In the genomic region with DNA sequence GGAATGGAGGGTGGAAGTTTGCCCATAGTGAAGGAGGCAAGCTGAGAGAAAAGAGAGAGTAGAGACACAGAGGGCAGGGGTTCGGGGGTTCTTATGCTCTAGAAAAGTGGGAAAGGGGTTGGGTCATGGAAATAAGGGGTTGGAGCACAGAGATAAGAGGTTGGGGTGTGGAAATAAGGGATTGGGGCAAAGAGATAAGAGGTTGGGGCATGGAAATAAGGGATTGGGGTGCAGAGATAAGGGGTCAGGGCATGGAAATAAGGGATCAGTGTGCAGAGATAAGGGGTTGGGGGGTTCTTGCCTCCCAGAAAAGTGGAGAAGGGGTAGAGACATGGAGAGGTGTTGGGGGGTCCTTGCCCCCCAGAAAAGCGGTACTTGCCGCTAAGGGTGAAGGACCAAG, we compare ENCODE assay signal across 1 cellular context.
A peak's percentile ranks its signal among the peaks of the same experiment; 100 is the strongest.
TF ChIP-seq lines count a peak whose summit lies in the region.

No MANE protein-coding gene starts in this region.

TF ChIP-seq in K562, 482 proteins besides CTCF, POLR2A, EP300 and RAD21 (continued from another document and continues in another):
- TF ChIP-seq, protein P1, sequence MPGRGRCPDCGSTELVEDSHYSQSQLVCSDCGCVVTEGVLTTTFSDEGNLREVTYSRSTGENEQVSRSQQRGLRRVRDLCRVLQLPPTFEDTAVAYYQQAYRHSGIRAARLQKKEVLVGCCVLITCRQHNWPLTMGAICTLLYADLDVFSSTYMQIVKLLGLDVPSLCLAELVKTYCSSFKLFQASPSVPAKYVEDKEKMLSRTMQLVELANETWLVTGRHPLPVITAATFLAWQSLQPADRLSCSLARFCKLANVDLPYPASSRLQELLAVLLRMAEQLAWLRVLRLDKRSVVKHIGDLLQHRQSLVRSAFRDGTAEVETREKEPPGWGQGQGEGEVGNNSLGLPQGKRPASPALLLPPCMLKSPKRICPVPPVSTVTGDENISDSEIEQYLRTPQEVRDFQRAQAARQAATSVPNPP (IDR thresholded peaks at IDR 0.05; ENCODE audit: borderline replicate concordance, insufficient read depth, insufficient read length) = no peak
- TF ChIP-seq KHSRP (IDR thresholded peaks at IDR 0.05) (peak; percentile 89), ZNF232 (CRISPR knock-in tag; IDR thresholded peaks at IDR 0.05) (no peak), SRF (CRISPR knock-in tag; IDR thresholded peaks at IDR 0.05) (no peak), PYGO2 (tag; IDR thresholded peaks at IDR 0.05) (peak; percentile 89), ZNF143 (CRISPR knock-in tag; IDR thresholded peaks at IDR 0.05) (no peak), NFATC3 (IDR thresholded peaks at IDR 0.05) (peak; percentile 95), ETV6 (IDR thresholded peaks at IDR 0.05; ENCODE audit: borderline replicate concordance in 1 of 2, low read depth in 2 of 2, low read length in 1 of 2) (no peak), ETV6 (CRISPR knock-in tag; IDR thresholded peaks at IDR 0.05; ENCODE audit: borderline replicate concordance) (no peak), RBM22 (IDR thresholded peaks at IDR 0.05; ENCODE audit: low read depth, low read length, poor library complexity, severe bottlenecking) (no peak), NUFIP1 (IDR thresholded peaks at IDR 0.05; ENCODE audit: partially characterized antibody) (no peak), HINFP (tag; conservative IDR thresholded peaks at IDR 0.05; ENCODE audit: low read depth) (no peak), HOMEZ (CRISPR knock-in tag; IDR thresholded peaks at IDR 0.05) (no peak), ADNP (tag; IDR thresholded peaks at IDR 0.05) (0 out of 2 replicates have a peak, but pooled peaks have one; percentile 27), TSC22D4 (tag; IDR thresholded peaks at IDR 0.05) (no peak), NFYB (IDR thresholded peaks at IDR 0.05; ENCODE audit: extremely low read depth, insufficient read length) (no peak), DPF2 (IDR thresholded peaks at IDR 0.05) (peak; percentile 96), SIN3B (IDR thresholded peaks at IDR 0.05; ENCODE audit: low read depth) (no peak), RUNX1 (IDR thresholded peaks at IDR 0.05; ENCODE audit: low read depth) (no peak), FOXM1 (IDR thresholded peaks at IDR 0.05; ENCODE audit: low read depth) (peak; percentile 93), FOXM1 (CRISPR knock-in tag; IDR thresholded peaks at IDR 0.05; ENCODE audit: low read depth) (no peak), ZNF436 (CRISPR knock-in tag; IDR thresholded peaks at IDR 0.05) (no peak), NCOA6 (IDR thresholded peaks at IDR 0.05) (no peak), PURB (CRISPR knock-in tag; IDR thresholded peaks at IDR 0.05; ENCODE audit: low read depth) (no peak), ARNT (IDR thresholded peaks at IDR 0.05) (peak; percentile 85 to 90; a peak in 3 of 4 replicates), YBX1 (IDR thresholded peaks at IDR 0.05) (peak; percentile 90; the same call in 1 of the 2 replicates), CBX5 (IDR thresholded peaks at IDR 0.05; ENCODE audit: borderline replicate concordance, low read depth) (no peak), TCFL5 (CRISPR knock-in tag; conservative IDR thresholded peaks at IDR 0.05) (no peak), HNRNPLL (IDR thresholded peaks at IDR 0.05; ENCODE audit: low read depth, low read length, poor library complexity, severe bottlenecking) (no peak), SNIP1 (IDR thresholded peaks at IDR 0.05; ENCODE audit: low read depth) (no peak), CCNT2 (IDR thresholded peaks at IDR 0.05; ENCODE audit: borderline replicate concordance, extremely low read depth, insufficient read length, low read depth, low read length) (no peak), ZNF507 (tag; conservative IDR thresholded peaks at IDR 0.05) (no peak), ZBTB17 (CRISPR knock-in tag; IDR thresholded peaks at IDR 0.05) (peak; percentile 68; the same call in 1 of the 2 replicates), TRIM25 (IDR thresholded peaks at IDR 0.05; ENCODE audit: borderline replicate concordance) (peak; percentile 90; the same call in 1 of the 2 replicates), ZBTB40 (IDR thresholded peaks at IDR 0.05) (peak; percentile 17; the same call in 1 of the 2 replicates), ZBTB40 (CRISPR knock-in tag; IDR thresholded peaks at IDR 0.05) (no peak), RFX7 (CRISPR knock-in tag; IDR thresholded peaks at IDR 0.05) (no peak)
- TF ChIP-seq, protein P2, sequence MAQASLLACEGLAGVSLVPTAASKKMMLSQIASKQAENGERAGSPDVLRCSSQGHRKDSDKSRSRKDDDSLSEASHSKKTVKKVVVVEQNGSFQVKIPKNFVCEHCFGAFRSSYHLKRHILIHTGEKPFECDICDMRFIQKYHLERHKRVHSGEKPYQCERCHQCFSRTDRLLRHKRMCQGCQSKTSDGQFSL (CRISPR knock-in tag; IDR thresholded peaks at IDR 0.05) = no peak
- TF ChIP-seq, protein P2 (tag; IDR thresholded peaks at IDR 0.05) = no peak
- TF ChIP-seq, protein P3, sequence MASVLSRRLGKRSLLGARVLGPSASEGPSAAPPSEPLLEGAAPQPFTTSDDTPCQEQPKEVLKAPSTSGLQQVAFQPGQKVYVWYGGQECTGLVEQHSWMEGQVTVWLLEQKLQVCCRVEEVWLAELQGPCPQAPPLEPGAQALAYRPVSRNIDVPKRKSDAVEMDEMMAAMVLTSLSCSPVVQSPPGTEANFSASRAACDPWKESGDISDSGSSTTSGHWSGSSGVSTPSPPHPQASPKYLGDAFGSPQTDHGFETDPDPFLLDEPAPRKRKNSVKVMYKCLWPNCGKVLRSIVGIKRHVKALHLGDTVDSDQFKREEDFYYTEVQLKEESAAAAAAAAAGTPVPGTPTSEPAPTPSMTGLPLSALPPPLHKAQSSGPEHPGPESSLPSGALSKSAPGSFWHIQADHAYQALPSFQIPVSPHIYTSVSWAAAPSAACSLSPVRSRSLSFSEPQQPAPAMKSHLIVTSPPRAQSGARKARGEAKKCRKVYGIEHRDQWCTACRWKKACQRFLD (CRISPR knock-in tag; IDR thresholded peaks at IDR 0.05) = 0 out of 2 replicates have a peak, but pooled peaks have one; percentile 47
- TF ChIP-seq, protein P4, sequence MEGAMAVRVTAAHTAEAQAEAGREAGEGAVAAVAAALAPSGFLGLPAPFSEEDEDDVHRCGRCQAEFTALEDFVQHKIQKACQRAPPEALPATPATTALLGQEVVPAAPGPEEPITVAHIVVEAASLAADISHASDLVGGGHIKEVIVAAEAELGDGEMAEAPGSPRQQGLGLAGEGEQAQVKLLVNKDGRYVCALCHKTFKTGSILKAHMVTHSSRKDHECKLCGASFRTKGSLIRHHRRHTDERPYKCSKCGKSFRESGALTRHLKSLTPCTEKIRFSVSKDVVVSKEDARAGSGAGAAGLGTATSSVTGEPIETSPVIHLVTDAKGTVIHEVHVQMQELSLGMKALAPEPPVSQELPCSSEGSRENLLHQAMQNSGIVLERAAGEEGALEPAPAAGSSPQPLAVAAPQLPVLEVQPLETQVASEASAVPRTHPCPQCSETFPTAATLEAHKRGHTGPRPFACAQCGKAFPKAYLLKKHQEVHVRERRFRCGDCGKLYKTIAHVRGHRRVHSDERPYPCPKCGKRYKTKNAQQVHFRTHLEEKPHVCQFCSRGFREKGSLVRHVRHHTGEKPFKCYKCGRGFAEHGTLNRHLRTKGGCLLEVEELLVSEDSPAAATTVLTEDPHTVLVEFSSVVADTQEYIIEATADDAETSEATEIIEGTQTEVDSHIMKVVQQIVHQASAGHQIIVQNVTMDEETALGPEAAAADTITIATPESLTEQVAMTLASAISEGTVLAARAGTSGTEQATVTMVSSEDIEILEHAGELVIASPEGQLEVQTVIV (CRISPR knock-in tag; IDR thresholded peaks at IDR 0.05; ENCODE audit: borderline replicate concordance) = no peak
